Comparison of ENCODE assay signal across 11 cellular contexts in genomic region chr7:5597772-5598171, GRCh38.
DNase-seq lines count a peak whose midpoint lies in the region; TF ChIP-seq lines count a peak whose summit lies in the region.
"Had no signal": no experiment of that assay in that cellular context is flagged by ENCODE, and none has a peak within 500 bp of the region (broad histone marks: within the 10 kb centered on the region; RNA-seq: fewer than 3 reads in every experiment).

No MANE protein-coding gene starts in this region.

- H3K4me1 ChIP-seq in Loucy (ENCODE audit: insufficient read depth, low read length, poor library complexity, severe bottlenecking): peaks cover 33% of the 10 kb centered on the region

- H3K27me3 ChIP-seq in Loucy (ENCODE audit: insufficient read depth, low read length, poor library complexity, severe bottlenecking): peaks cover 4% of the 10 kb centered on the region

- peak overlapping the region; percentile 93 for H3K4me3 Mint-ChIP-seq in nephron progenitor cell

- no peaks in the 10 kb centered on the region for H3K9me2 ChIP-seq in Loucy (replicated peaks; ENCODE audit: low read depth, low read length)

- peaks cover 7% of the 10 kb centered on the region; the same call in 1 of the 2 replicates for H3K36me3 ChIP-seq in Loucy (ENCODE audit: insufficient read depth, low read length)

- peaks cover 7% of the 10 kb centered on the region for H3K27me3 Mint-ChIP-seq in nephron progenitor cell (ENCODE audit: low read depth, poor library complexity)

- H3F3A ChIP-seq in Loucy (ENCODE audit: low read depth): peaks cover 4% of the 10 kb centered on the region; the same call in 1 of the 2 replicates

- H3K36me3 Mint-ChIP-seq in nephron progenitor cell (ENCODE audit: low read depth): peaks cover 37% of the 10 kb centered on the region

- in situ Hi-C loops in GM13976 (cut with MboI; ENCODE audit: low sequenced_read_pairs, unreplicated experiment): no loop called here

- no peak overlapping the region for H2AFZ ChIP-seq in Loucy (ENCODE audit: low read length)

- no peaks in the 10 kb centered on the region for H3K9me3 ChIP-seq in Loucy (ENCODE audit: insufficient read depth, low read depth, low read length)

- H3K9ac ChIP-seq in Loucy (ENCODE audit: low read depth, low read length, poor library complexity, severe bottlenecking): peak overlapping the region; percentile 5

- H4K20me1 ChIP-seq in Loucy (ENCODE audit: insufficient read depth, low read length, poor library complexity, severe bottlenecking): peaks cover 61% of the 10 kb centered on the region

- H3K27ac ChIP-seq in cingulate gyrus (ENCODE audit: low read depth, low read length): peak overlapping the region; percentile 79

- DNase-seq in AG08396 (ENCODE audit: low spot score) (peak; percentile 52), nephron progenitor cell (no peak), 8988T (no peak), GM13976 (ENCODE audit: low spot score) (no peak), AML-193 (lab: John Stamatoyannopoulos, UW) (no peak)
- no peak for DNase-seq in stimulated activated CD4-positive, alpha-beta T cell treated with anti-CD3 and anti-CD28 coated beads, Interleukin-1b, Interleukin-23, amount 100 ng/mL, for 48 hours
- DNase-seq: midbrain, NCI-H1694 treated with DMSO at 0.1 percent for 48 hours, small intestine had no signal

- no peak for TF ChIP-seq CTCF in Loucy (conservative IDR thresholded peaks at IDR 0.05; ENCODE audit: low read length)
- no peak for TF ChIP-seq CTCF in nephron progenitor cell (IDR thresholded peaks at IDR 0.05)
- TF ChIP-seq CTCF in GM13976 (IDR thresholded peaks at IDR 0.05; ENCODE audit: borderline replicate concordance, control extremely low read depth, extremely low read depth, insufficient read depth, missing control alignments): no peak

- H3K4me1 Mint-ChIP-seq in nephron progenitor cell: peaks cover 37% of the 10 kb centered on the region

- H3K4me2 ChIP-seq in Loucy (ENCODE audit: low read depth, low read length, poor library complexity, severe bottlenecking): peak overlapping the region; percentile 90

- no peaks in the 10 kb centered on the region for H3K9me3 Mint-ChIP-seq in nephron progenitor cell

- H3K27ac Mint-ChIP-seq in nephron progenitor cell: peak overlapping the region; percentile 64

- H3K4me3 ChIP-seq in Loucy (ENCODE audit: low read length, poor library complexity, severe bottlenecking): peak overlapping the region; percentile 61

- peaks cover 100% of the 10 kb centered on the region for H3K79me2 ChIP-seq in Loucy (ENCODE audit: insufficient read depth, low read length)
